In the genomic region with DNA sequence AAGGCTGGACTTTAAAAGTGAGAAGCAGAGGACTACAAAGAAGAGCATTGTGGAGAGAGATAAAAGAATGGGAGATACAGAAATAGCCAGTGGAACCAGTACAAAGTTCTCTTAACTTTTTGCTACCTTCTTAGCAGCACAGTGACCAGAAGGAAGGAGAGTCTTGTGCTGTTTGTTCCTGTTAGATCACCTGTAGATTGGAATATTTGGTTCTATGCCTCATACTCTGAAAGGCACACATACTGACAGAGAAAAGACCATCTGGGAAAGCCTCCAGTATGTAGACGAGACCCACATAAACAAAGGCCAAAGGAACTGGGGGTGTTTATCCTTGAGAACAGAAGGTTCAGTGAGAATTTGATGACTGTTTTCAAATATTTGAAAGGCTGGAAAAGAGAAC, we compare ENCODE assay signal across 1 cellular context.
TF ChIP-seq lines count a peak whose summit lies in the region.

No MANE protein-coding gene starts in this region.

TF ChIP-seq in endothelial cell of umbilical vein, 7 proteins besides CTCF, POLR2A, EP300 and RAD21:
- TF ChIP-seq POLR2AphosphoS5 (IDR thresholded peaks at IDR 0.05; ENCODE audit: insufficient read depth, low read depth, low read length), result no peak
- TF ChIP-seq EZH2 (IDR thresholded peaks at IDR 0.05; ENCODE audit: borderline replicate concordance, low read depth, low read length, severe bottlenecking), result no peak
- TF ChIP-seq, protein P1, sequence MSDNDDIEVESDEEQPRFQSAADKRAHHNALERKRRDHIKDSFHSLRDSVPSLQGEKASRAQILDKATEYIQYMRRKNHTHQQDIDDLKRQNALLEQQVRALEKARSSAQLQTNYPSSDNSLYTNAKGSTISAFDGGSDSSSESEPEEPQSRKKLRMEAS (IDR thresholded peaks at IDR 0.05; ENCODE audit: insufficient read depth, insufficient read length), result no peak
- TF ChIP-seq JUN (IDR thresholded peaks at IDR 0.05; ENCODE audit: borderline replicate concordance, insufficient read depth, insufficient read length, low read depth), result no peak
- no peak for TF ChIP-seq MYC (IDR thresholded peaks at IDR 0.05; ENCODE audit: low read depth, low read length)
- TF ChIP-seq FOS (IDR thresholded peaks at IDR 0.05; ENCODE audit: borderline replicate concordance, insufficient read depth, low read length), result no peak
- TF ChIP-seq GATA2 (IDR thresholded peaks at IDR 0.05; ENCODE audit: insufficient read depth, insufficient read length, low read depth, low read length), result no peak
